Comparison of ENCODE assay signal across 12 cellular contexts in genomic region chr10:71978476-71978875, GRCh38. TPM values are rescaled to one million over a fixed set of nuclear protein-coding genes. Genes with fewer than 3 reads are reported as not detected.
DNase-seq lines count a peak whose midpoint lies in the region; ATAC-seq, FAIRE-seq and TF ChIP-seq lines count a peak whose summit lies in the region.
"Had no signal": no experiment of that assay in that cellular context is flagged by ENCODE, and none has a peak within 500 bp of the region (broad histone marks: within the 10 kb centered on the region; RNA-seq: fewer than 3 reads in every experiment).

No MANE protein-coding gene starts in this region.

- DNase-seq in activated naive CD4-positive, alpha-beta T cell treated with anti-CD3 and anti-CD28 coated beads for 36 hours = peak; percentile 40
- no peak for DNase-seq in activated naive CD4-positive, alpha-beta T cell treated with anti-CD3 and anti-CD28 coated beads, Interleukin-2, amount 50 U/mL, for 16 hours
- peak; percentile 51 to 75 (median 58) for DNase-seq in K562 (ENCODE audit: extremely low read depth in 1 of 4, low spot score in 3 of 4)
- DNase-seq in mesenchymal stem cell = no peak
- no peak for DNase-seq in suprapubic skin (ENCODE audit: low spot score in 2 of 2)
- DNase-seq in KG1 (lab: John Stamatoyannopoulos, UW) = no peak
- no peak for DNase-seq in foreskin melanocyte
- DNase-seq: ACHN, activated T-cell treated with anti-CD3 and anti-CD28 coated beads for 4 hours, cerebellar nuclear complex, NCI-H1930 had no signal

- no peak overlapping the region for H3K23ac ChIP-seq in mesenchymal stem cell (ENCODE audit: low read length in 2 of 2)

- peak; percentile 67 to 75 (median 73); a peak in 5 of 6 replicates for TF ChIP-seq CTCF in K562 (IDR thresholded peaks at IDR 0.05 in 2 of 3, conservative IDR thresholded peaks at IDR 0.05 in 1 of 3; ENCODE audit: insufficient read depth in 2 of 3, low read depth in 1 of 3, low read length in 3 of 3)
- no peak for TF ChIP-seq CTCF in suprapubic skin (IDR thresholded peaks at IDR 0.05)

- POLR2A ChIA-PET in K562 (lab: Yijun Ruan, JAX) = interaction anchor here (1.4 kb wide), 1 partner anchor 21 kb away, joined by 3 read pairs; no protein-coding TSS in a partner anchor

- H3K9ac ChIP-seq in K562 (ENCODE audit: insufficient read depth in 1 of 2, low read depth in 2 of 2, low read length in 2 of 2) (peak overlapping the region in 1 of 2 experiments; percentile 14; a peak in 1 of 4 replicates), mesenchymal stem cell (ENCODE audit: low read length) (no peak overlapping the region)

- H3K27ac ChIP-seq in K562 (ENCODE audit: extremely low read depth, low read depth, low read length) (no peak overlapping the region), mesenchymal stem cell (ENCODE audit: low read length, poor library complexity, severe bottlenecking) (no peak overlapping the region), suprapubic skin (peak overlapping the region; percentile 33)

- WGBS in K562 (ENCODE audit: insufficient coverage, low coverage, missing lambda C conversion rate) = 16% methylated on average over 7 of the region's 7 CpGs
- 83% methylated on average over 7 of the region's 7 CpGs for WGBS in mesenchymal stem cell
- 69% methylated on average over 7 of the region's 7 CpGs for WGBS in suprapubic skin

- H3K4me1 ChIP-seq in K562 (replicated peaks in 1 of 2; ENCODE audit: control insufficient read depth in 2 of 2, insufficient read depth in 2 of 2, low read length in 2 of 2) (peaks cover 15 to 18% of the 10 kb centered on the region in 2 experiments; a peak in 4 of 5 replicates), mesenchymal stem cell (ENCODE audit: control insufficient read depth, insufficient read depth, low read depth, low read length) (peaks cover 48% of the 10 kb centered on the region), suprapubic skin (peaks cover 95% of the 10 kb centered on the region)

- H3K4ac ChIP-seq in mesenchymal stem cell (ENCODE audit: low read depth in 1 of 2, low read length in 2 of 2) = no peak overlapping the region

- CTCF ChIA-PET in activated naive CD4-positive, alpha-beta T cell treated with anti-CD3 and anti-CD28 coated beads for 36 hours (lab: Charles Lee) = interaction anchor here (0.7 to 1.0 kb wide), 3 partner anchors 14 to 86 kb away, joined by 3 read pairs; no protein-coding TSS in a partner anchor
- CTCF ChIA-PET in K562 (lab: Yijun Ruan, JAX; ENCODE audit: low intra/inter-chr PET ratio) = interaction anchor here (1.7 kb wide), 1 partner anchor 82 kb away, joined by 7 read pairs; no protein-coding TSS in a partner anchor

- no peak overlapping the region for H3K4me3 Mint-ChIP-seq in activated naive CD4-positive, alpha-beta T cell treated with anti-CD3 and anti-CD28 coated beads for 36 hours

- H2AFZ ChIP-seq in K562 (ENCODE audit: low read depth, low read length) (no peak overlapping the region), mesenchymal stem cell (ENCODE audit: low read depth, low read length) (no peak overlapping the region)

- in situ Hi-C loops in K562 (cut with MboI) = no loop called here

- no TSS peak for BruUV-seq in K562 (replicated peaks; lab: Mats Ljungman, UMichigan)

- H3K9me1 ChIP-seq in K562 (ENCODE audit: control insufficient read depth, insufficient read depth, low read length) = no peaks in the 10 kb centered on the region

- H3K36me3 Mint-ChIP-seq in activated naive CD4-positive, alpha-beta T cell treated with anti-CD3 and anti-CD28 coated beads for 36 hours (ENCODE audit: low read depth) = no peaks in the 10 kb centered on the region

- peak in 1 of 2 experiments; percentile 61; a peak in 2 of 4 replicates for TF ChIP-seq RAD21 in K562 (CRISPR knock-in tag; conservative IDR thresholded peaks at IDR 0.05 in 1 of 2, IDR thresholded peaks at IDR 0.05 in 1 of 2)

- no peak for TF ChIP-seq POLR2A in K562 (conservative IDR thresholded peaks at IDR 0.05)
- TF ChIP-seq POLR2A in suprapubic skin (IDR thresholded peaks at IDR 0.05) = no peak
- no peak for TF ChIP-seq POLR2A in GM18505 (IDR thresholded peaks at IDR 0.05; ENCODE audit: borderline replicate concordance, extremely low read depth, insufficient read depth, insufficient read length)

- H3K27me3 Mint-ChIP-seq in activated naive CD4-positive, alpha-beta T cell treated with anti-CD3 and anti-CD28 coated beads for 36 hours (ENCODE audit: low read depth) = no peaks in the 10 kb centered on the region

- peak overlapping the region; percentile 49 for H2AK5ac ChIP-seq in mesenchymal stem cell (ENCODE audit: low read length, severe bottlenecking)

- no peaks in the 10 kb centered on the region for H3K79me2 ChIP-seq in K562 (ENCODE audit: control insufficient read depth, insufficient read depth, low read length)

- TF ChIP-seq EP300 in K562 (IDR thresholded peaks at IDR 0.05; ENCODE audit: low read length) (no peak), suprapubic skin (IDR thresholded peaks at IDR 0.05) (no peak)

- H2BK120ac ChIP-seq in mesenchymal stem cell (ENCODE audit: low read depth, low read length) = peak overlapping the region; percentile 3

- H3K27me3 ChIP-seq in K562 (ENCODE audit: control insufficient read depth in 2 of 2, insufficient read depth in 2 of 2, low read length in 2 of 2) = peaks cover 14 to 47% of the 10 kb centered on the region in 2 experiments; a peak in 4 of 5 replicates
- no peaks in the 10 kb centered on the region for H3K27me3 ChIP-seq in mesenchymal stem cell (ENCODE audit: control insufficient read depth in 1 of 2, insufficient read depth in 1 of 2, low read length in 2 of 2)
- H3K27me3 ChIP-seq in suprapubic skin = no peaks in the 10 kb centered on the region

- no peak overlapping the region for H4K91ac ChIP-seq in mesenchymal stem cell (ENCODE audit: low read length)

- H2BK15ac ChIP-seq in mesenchymal stem cell (ENCODE audit: low read depth, poor library complexity, severe bottlenecking) = peak overlapping the region; percentile 40

- peak overlapping the region; percentile 59 to 67 for H2BK12ac ChIP-seq in mesenchymal stem cell (ENCODE audit: low read length in 2 of 2)

- H3K14ac ChIP-seq in mesenchymal stem cell (ENCODE audit: low read length in 2 of 2) = no peak overlapping the region

- no peaks in the 10 kb centered on the region for H3K9me3 Mint-ChIP-seq in activated naive CD4-positive, alpha-beta T cell treated with anti-CD3 and anti-CD28 coated beads for 36 hours

- peak; percentile 90 for ATAC-seq in K562
- no peak for ATAC-seq in GM18505 (IDR thresholded peaks at IDR 0.05; ENCODE audit: unreplicated experiment)

- H3K79me1 ChIP-seq in mesenchymal stem cell (replicated peaks; ENCODE audit: low read length, poor library complexity, severe bottlenecking) = peaks cover 45% of the 10 kb centered on the region

- H4K20me1 ChIP-seq in K562 (replicated peaks; ENCODE audit: control insufficient read depth, insufficient read depth, low read length) = no peaks in the 10 kb centered on the region; the same call in none of the 2 replicates

- H4K8ac ChIP-seq in mesenchymal stem cell (ENCODE audit: low read length) = peak overlapping the region; percentile 24

- no peak overlapping the region for H3K18ac ChIP-seq in mesenchymal stem cell (ENCODE audit: low read depth in 1 of 2, low read length in 2 of 2)

- H3K36me3 ChIP-seq in K562 (ENCODE audit: control insufficient read depth, insufficient read depth, low read length) = no peaks in the 10 kb centered on the region
- peaks cover 0 to 5% of the 10 kb centered on the region in 2 experiments for H3K36me3 ChIP-seq in mesenchymal stem cell (ENCODE audit: control insufficient read depth in 1 of 2, insufficient read depth in 2 of 2, low read depth in 1 of 2, low read length in 2 of 2)
- no peaks in the 10 kb centered on the region for H3K36me3 ChIP-seq in suprapubic skin

- H3K4me3 ChIP-seq in K562 (no peak overlapping the region), mesenchymal stem cell (ENCODE audit: insufficient read depth in 1 of 2, low read depth in 1 of 2, low read length in 2 of 2) (no peak overlapping the region), suprapubic skin (no peak overlapping the region)

- FAIRE-seq in K562 (lab: Jason Lieb, UNC) = peak; percentile 83

- H3K27ac Mint-ChIP-seq in activated naive CD4-positive, alpha-beta T cell treated with anti-CD3 and anti-CD28 coated beads for 36 hours = no peak overlapping the region

- H3K9me3 ChIP-seq in K562 (replicated peaks; ENCODE audit: control insufficient read depth, insufficient read depth, low read depth, low read length) = no peaks in the 10 kb centered on the region
- no peaks in the 10 kb centered on the region for H3K9me3 ChIP-seq in mesenchymal stem cell (ENCODE audit: control insufficient read depth, low read length)
- no peaks in the 10 kb centered on the region for H3K9me3 ChIP-seq in suprapubic skin

- no peak overlapping the region; the same call in 1 of the 2 replicates for H3K4me2 ChIP-seq in K562 (ENCODE audit: insufficient read depth, low read length)
- H3K4me2 ChIP-seq in mesenchymal stem cell (ENCODE audit: low read length, poor library complexity, severe bottlenecking) = no peak overlapping the region

- intact Hi-C loops in activated naive CD4-positive, alpha-beta T cell treated with anti-CD3 and anti-CD28 coated beads for 36 hours (cut with micrococcal nuclease) = loop anchor here (1.0 kb wide), 1 partner anchor 82 kb away; no protein-coding TSS in a partner anchor
- intact Hi-C loops in K562 (cut with micrococcal nuclease) = loop anchor here (5.0 kb wide), 2 partner anchors 69 to 71 kb away; no protein-coding TSS in a partner anchor

- peaks cover 21% of the 10 kb centered on the region for H3K4me1 Mint-ChIP-seq in activated naive CD4-positive, alpha-beta T cell treated with anti-CD3 and anti-CD28 coated beads for 36 hours (ENCODE audit: low read depth)

- no peak overlapping the region for H2BK5ac ChIP-seq in mesenchymal stem cell (ENCODE audit: low read depth, low read length, poor library complexity, severe bottlenecking)

RNA-seq across cellular contexts. Expression of gene CHST3, which starts 14.3 kb away (rescaled TPM):
- under 1 TPM; 0.55 to 0.57 TPM for total RNA-seq in activated naive CD4-positive, alpha-beta T cell treated with anti-CD3 and anti-CD28 coated beads for 36 hours
- total RNA-seq in K562 (2011; cell fraction: chromatin; rRNA removed; ENCODE audit: low replicate concordance) = 0.11 and 0.12 TPM in 2 replicates
- 0.13 and 0.17 TPM in 2 replicates for total RNA-seq in K562 (2011; cell fraction: nucleolus; rRNA removed)
- 0.15 TPM in 2 replicates for total RNA-seq in K562 (2011; cell fraction: nucleoplasm; rRNA removed)
- total RNA-seq in K562 (2014; rRNA removed) (0.23 and 0.33 TPM in 2 replicates), K562 (2014; rRNA removed; fragmentation: Illumina TruSeq; extraction: Trizol) (0.13 and 0.15 TPM in 2 replicates), K562 (2015; rRNA removed; fragmentation: Illumina TruSeq; extraction: Trizol) (1.3 TPM in 2 replicates), K562 (2021) (0.38 and 0.42 TPM in 2 replicates), suprapubic skin (10 to 100 TPM; 17.9 to 29.3 (median 23.2) TPM)
- polyA plus RNA-seq in K562 (2011; rRNA removed) (0.06 and 0.18 TPM in 2 replicates), K562 (2014; fragmentation: Illumina TruSeq; extraction: Trizol) (0.17 and 0.18 TPM in 2 replicates), K562 (2014; fragmentation: Nextera tagmentation; extraction: Ambion mirVana) (under 1 TPM; 0.01 to 0.04 TPM), K562 (2014; rRNA removed) (0.07 and 0.34 TPM in 2 replicates)
- polyA plus RNA-seq in K562 (2011; cell fraction: cytosol; rRNA removed) = 0.01 and 0.13 TPM in 2 replicates
- polyA plus RNA-seq in K562 (2011; cell fraction: nucleus; rRNA removed) = 0.04 and 0.20 TPM in 2 replicates
- 0.43 and 0.76 TPM in 2 replicates for polyA plus RNA-seq in K562 (2012)
- polyA minus RNA-seq in K562 (2011; rRNA and poly(A)+ RNA removed) = 0.04 and 0.51 TPM in 2 replicates
- 0.10 and 0.55 TPM in 2 replicates for polyA minus RNA-seq in K562 (2011; cell fraction: cytosol; rRNA and poly(A)+ RNA removed)
- polyA minus RNA-seq in K562 (2011; cell fraction: nucleus; rRNA and poly(A)+ RNA removed) = 0.13 and 0.78 TPM in 2 replicates
- polyA plus RNA-seq in mesenchymal stem cell (2013, experiment 1 of 2) = 14.6 TPM
- 14.4 TPM for polyA plus RNA-seq in mesenchymal stem cell (2013, experiment 2 of 2)

Comparison
In these comparisons a context has a peak if more than half of its experiments do, and no peak if none do; other contexts are left out.
1. DNase-seq: peak in activated naive CD4-positive, alpha-beta T cell treated with anti-CD3 and anti-CD28 coated beads for 36 hours (single experiment) and K562 (4 of 4); none in activated naive CD4-positive, alpha-beta T cell treated with anti-CD3 and anti-CD28 coated beads, Interleukin-2, amount 50 U/mL, for 16 hours (single experiment), mesenchymal stem cell (single experiment), suprapubic skin (0 of 2), KG1 (single experiment) and foreskin melanocyte (single experiment).
2. CTCF ChIP-seq: peak in K562 (3 of 3); none in suprapubic skin (0 of 2).
3. RNA of gene CHST3, which starts 14.3 kb away (total RNA-seq): 17.9 to 29.3 TPM in suprapubic skin; 0.55 to 0.57 TPM in activated naive CD4-positive, alpha-beta T cell treated with anti-CD3 and anti-CD28 coated beads for 36 hours and 0.11 to 1.3 TPM in K562; every median in the first group is over 4 times any median in the second.